8 cellular contexts compared by ENCODE assay signal in the genomic region with DNA sequence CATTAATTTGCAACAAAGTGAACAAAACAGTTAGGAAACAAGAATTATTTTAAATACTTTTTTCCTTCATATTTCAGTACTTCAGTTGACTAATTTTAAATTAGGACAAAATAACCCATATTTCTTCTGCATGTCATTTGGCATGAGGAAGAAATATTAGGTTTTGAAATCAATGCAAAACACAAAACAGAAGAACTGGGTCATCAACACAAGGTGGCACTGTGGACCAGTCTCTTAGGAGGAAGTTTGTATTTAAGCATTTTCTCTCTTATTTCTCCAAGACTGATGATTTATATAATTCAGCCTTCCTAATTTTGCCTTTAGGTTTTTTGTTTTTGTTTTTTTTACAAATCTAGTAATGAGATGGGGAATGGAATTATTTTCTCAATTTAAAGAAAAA.
A peak's percentile ranks its signal among the peaks of the same experiment; 100 is the strongest.
DNase-seq lines count a peak whose midpoint lies in the region; ATAC-seq and TF ChIP-seq lines count a peak whose summit lies in the region.

No MANE protein-coding gene starts in this region.

- H3K27ac Mint-ChIP-seq in activated CD4-positive, alpha-beta T cell treated with anti-CD3 and anti-CD28 coated beads, Interleukin-2, amount 10 ng/mL, durations not matched to agents 7 days and 5 days = no peak overlapping the region
- no peak overlapping the region for H3K27ac Mint-ChIP-seq in stimulated activated effector memory CD8-positive, alpha-beta T cell treated with anti-CD3 and anti-CD28 coated beads, Interleukin-12 subunit alpha, Interleukin-12 subunit beta, amount 100 ng/mL, for 72 hours

- in situ Hi-C loops in SK-MEL-5 (cut with HindIII; ENCODE audit: low pct_unique_long_range_greater_than_20kb, low sequenced_read_pairs) = no loop called here

- no peaks in the 10 kb centered on the region for H3K9me3 Mint-ChIP-seq in activated CD4-positive, alpha-beta T cell treated with anti-CD3 and anti-CD28 coated beads, Interleukin-2, amount 10 ng/mL, durations not matched to agents 7 days and 5 days
- H3K9me3 Mint-ChIP-seq in stimulated activated effector memory CD8-positive, alpha-beta T cell treated with anti-CD3 and anti-CD28 coated beads, Interleukin-12 subunit alpha, Interleukin-12 subunit beta, amount 100 ng/mL, for 72 hours = peaks cover 5% of the 10 kb centered on the region

- intact Hi-C loops in testis (cut with DNase I; ENCODE audit: low total_unique reads) = no loop called here

- no peaks in the 10 kb centered on the region for H3K9me3 ChIP-seq in testis

- TF ChIP-seq POLR2A in testis (IDR thresholded peaks at IDR 0.05) = no peak

- POLR2A ChIA-PET in activated CD4-positive, alpha-beta T cell treated with anti-CD3 and anti-CD28 coated beads, Interleukin-2, amount 10 ng/mL, durations not matched to agents 7 days and 5 days (lab: Charles Lee) = no interaction called here

- peak in 2 of 3 experiments; percentile 39 to 43 for TF ChIP-seq CTCF in testis (IDR thresholded peaks at IDR 0.05)

- H3K27me3 Mint-ChIP-seq in activated CD4-positive, alpha-beta T cell treated with anti-CD3 and anti-CD28 coated beads, Interleukin-2, amount 10 ng/mL, durations not matched to agents 7 days and 5 days = no peaks in the 10 kb centered on the region

- ATAC-seq in HG03378 (IDR thresholded peaks at IDR 0.05; ENCODE audit: unreplicated experiment) = peak; percentile 72
- no peak for ATAC-seq in stimulated activated effector memory CD8-positive, alpha-beta T cell treated with anti-CD3 and anti-CD28 coated beads, Interleukin-12 subunit alpha, Interleukin-12 subunit beta, amount 100 ng/mL, for 72 hours

- H3K36me3 Mint-ChIP-seq in activated CD4-positive, alpha-beta T cell treated with anti-CD3 and anti-CD28 coated beads, Interleukin-2, amount 10 ng/mL, durations not matched to agents 7 days and 5 days (ENCODE audit: low read depth) = no peaks in the 10 kb centered on the region
- no peaks in the 10 kb centered on the region for H3K36me3 Mint-ChIP-seq in stimulated activated effector memory CD8-positive, alpha-beta T cell treated with anti-CD3 and anti-CD28 coated beads, Interleukin-12 subunit alpha, Interleukin-12 subunit beta, amount 100 ng/mL, for 72 hours

- H3K4me3 ChIP-seq in testis = no peak overlapping the region

- H3K27me3 ChIP-seq in testis = no peaks in the 10 kb centered on the region

- H3K27ac ChIP-seq in testis = no peak overlapping the region

- CTCF ChIA-PET in activated CD4-positive, alpha-beta T cell treated with anti-CD3 and anti-CD28 coated beads, Interleukin-2, amount 10 ng/mL, durations not matched to agents 7 days and 5 days (lab: Charles Lee) = no interaction called here

- no peaks in the 10 kb centered on the region for H3K4me1 ChIP-seq in testis

- H3K36me3 ChIP-seq in testis (ENCODE audit: low read depth, missing control alignments) = no peaks in the 10 kb centered on the region

- H3K4me3 Mint-ChIP-seq in activated CD4-positive, alpha-beta T cell treated with anti-CD3 and anti-CD28 coated beads, Interleukin-2, amount 10 ng/mL, durations not matched to agents 7 days and 5 days = no peak overlapping the region
- H3K4me3 Mint-ChIP-seq in stimulated activated effector memory CD8-positive, alpha-beta T cell treated with anti-CD3 and anti-CD28 coated beads, Interleukin-12 subunit alpha, Interleukin-12 subunit beta, amount 100 ng/mL, for 72 hours = no peak overlapping the region

- H3K4me1 Mint-ChIP-seq in activated CD4-positive, alpha-beta T cell treated with anti-CD3 and anti-CD28 coated beads, Interleukin-2, amount 10 ng/mL, durations not matched to agents 7 days and 5 days = no peaks in the 10 kb centered on the region
- H3K4me1 Mint-ChIP-seq in stimulated activated effector memory CD8-positive, alpha-beta T cell treated with anti-CD3 and anti-CD28 coated beads, Interleukin-12 subunit alpha, Interleukin-12 subunit beta, amount 100 ng/mL, for 72 hours = no peaks in the 10 kb centered on the region

- DNase-seq in SIG-M5 treated with dmso at 0.1 percent for 504 hours (lab: John Stamatoyannopoulos, UW; ENCODE audit: unreplicated experiment) (peak; percentile 60), SIG-M5 (lab: John Stamatoyannopoulos, UW) (no peak), SK-MEL-5 (ENCODE audit: low read depth, low spot score) (peak; percentile 64), foreskin melanocyte (peak; percentile 29), testis (peak; percentile 30)
- DNase-seq in activated CD4-positive, alpha-beta T cell treated with anti-CD3 and anti-CD28 coated beads, Interleukin-2, amount 10 ng/mL, durations not matched to agents 7 days and 5 days = no peak
- no peak for DNase-seq in stimulated activated effector memory CD8-positive, alpha-beta T cell treated with anti-CD3 and anti-CD28 coated beads, Interleukin-12 subunit alpha, Interleukin-12 subunit beta, amount 100 ng/mL, for 72 hours (ENCODE audit: low spot score in 2 of 2)

Comparison
In these comparisons a context has a peak if more than half of its experiments do, and no peak if none do; other contexts are left out.
1. DNase-seq: peak in SIG-M5 treated with dmso at 0.1 percent for 504 hours (single experiment), SK-MEL-5 (single experiment), foreskin melanocyte (single experiment) and testis (single experiment); none in SIG-M5 (single experiment), activated CD4-positive, alpha-beta T cell treated with anti-CD3 and anti-CD28 coated beads, Interleukin-2, amount 10 ng/mL, durations not matched to agents 7 days and 5 days (single experiment) and stimulated activated effector memory CD8-positive, alpha-beta T cell treated with anti-CD3 and anti-CD28 coated beads, Interleukin-12 subunit alpha, Interleukin-12 subunit beta, amount 100 ng/mL, for 72 hours (0 of 2).